In the genomic region with DNA sequence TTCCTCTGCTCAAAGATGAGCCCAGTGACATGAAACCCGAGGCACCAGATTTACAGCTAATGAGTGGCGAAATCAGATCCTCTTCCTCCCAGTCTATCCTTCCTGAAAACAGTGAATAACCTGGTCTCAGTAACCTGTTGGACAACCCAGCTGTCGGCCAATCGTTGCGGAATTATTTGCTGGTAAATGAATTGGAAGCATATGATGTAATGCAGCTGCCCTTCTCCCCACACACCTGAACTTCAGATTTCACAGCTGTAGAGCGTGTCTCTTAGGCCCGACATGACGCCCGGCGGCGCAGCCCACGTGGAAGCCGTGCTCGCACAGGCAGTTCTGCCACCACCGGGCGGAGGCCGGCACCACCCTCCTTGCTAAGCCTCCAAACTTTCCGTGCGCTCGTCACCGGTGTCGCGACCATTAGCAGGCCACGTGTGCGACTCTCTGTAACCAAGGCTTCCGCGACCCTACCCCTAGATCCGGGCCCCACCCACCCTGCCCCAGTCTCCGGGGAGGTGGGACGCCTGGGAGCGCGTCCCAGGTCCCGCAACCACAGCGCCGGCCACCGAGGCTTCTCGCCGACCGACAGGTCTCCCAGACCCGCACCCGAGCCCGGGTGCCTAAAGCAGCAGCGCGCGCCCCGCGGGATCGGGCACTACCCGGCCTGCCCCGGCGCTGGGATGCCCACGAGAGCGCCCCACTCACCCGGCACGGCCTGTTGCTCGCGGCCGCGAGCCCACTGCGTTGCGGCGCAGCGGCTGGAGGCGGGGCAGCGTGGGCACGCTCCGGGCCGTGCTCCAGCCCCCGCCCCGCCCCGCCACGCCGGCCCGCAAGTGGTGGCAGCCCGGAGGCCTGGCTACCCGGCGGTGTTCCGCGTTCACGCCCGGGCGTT, we compare ENCODE assay signal across 1 cellular context.
TF ChIP-seq lines count a peak whose summit lies in the region.

Gene RIOX2 (minus strand): TSS at position 753 of the 889 bp plus-strand sequence. CDS start 4,838 bp downstream, outside the sequence.

TF ChIP-seq in HepG2, 621 proteins besides CTCF, POLR2A, EP300 and RAD21 (continued from another document and continues in another):
- TF ChIP-seq, protein P1, sequence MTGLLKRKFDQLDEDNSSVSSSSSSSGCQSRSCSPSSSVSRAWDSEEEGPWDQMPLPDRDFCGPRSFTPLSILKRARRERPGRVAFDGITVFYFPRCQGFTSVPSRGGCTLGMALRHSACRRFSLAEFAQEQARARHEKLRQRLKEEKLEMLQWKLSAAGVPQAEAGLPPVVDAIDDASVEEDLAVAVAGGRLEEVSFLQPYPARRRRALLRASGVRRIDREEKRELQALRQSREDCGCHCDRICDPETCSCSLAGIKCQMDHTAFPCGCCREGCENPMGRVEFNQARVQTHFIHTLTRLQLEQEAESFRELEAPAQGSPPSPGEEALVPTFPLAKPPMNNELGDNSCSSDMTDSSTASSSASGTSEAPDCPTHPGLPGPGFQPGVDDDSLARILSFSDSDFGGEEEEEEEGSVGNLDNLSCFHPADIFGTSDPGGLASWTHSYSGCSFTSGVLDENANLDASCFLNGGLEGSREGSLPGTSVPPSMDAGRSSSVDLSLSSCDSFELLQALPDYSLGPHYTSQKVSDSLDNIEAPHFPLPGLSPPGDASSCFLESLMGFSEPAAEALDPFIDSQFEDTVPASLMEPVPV (CRISPR knock-in tag; IDR thresholded peaks at IDR 0.05) = 0 out of 2 replicates have a peak, but pooled peaks have one; percentile 56
- TF ChIP-seq, protein P2, sequence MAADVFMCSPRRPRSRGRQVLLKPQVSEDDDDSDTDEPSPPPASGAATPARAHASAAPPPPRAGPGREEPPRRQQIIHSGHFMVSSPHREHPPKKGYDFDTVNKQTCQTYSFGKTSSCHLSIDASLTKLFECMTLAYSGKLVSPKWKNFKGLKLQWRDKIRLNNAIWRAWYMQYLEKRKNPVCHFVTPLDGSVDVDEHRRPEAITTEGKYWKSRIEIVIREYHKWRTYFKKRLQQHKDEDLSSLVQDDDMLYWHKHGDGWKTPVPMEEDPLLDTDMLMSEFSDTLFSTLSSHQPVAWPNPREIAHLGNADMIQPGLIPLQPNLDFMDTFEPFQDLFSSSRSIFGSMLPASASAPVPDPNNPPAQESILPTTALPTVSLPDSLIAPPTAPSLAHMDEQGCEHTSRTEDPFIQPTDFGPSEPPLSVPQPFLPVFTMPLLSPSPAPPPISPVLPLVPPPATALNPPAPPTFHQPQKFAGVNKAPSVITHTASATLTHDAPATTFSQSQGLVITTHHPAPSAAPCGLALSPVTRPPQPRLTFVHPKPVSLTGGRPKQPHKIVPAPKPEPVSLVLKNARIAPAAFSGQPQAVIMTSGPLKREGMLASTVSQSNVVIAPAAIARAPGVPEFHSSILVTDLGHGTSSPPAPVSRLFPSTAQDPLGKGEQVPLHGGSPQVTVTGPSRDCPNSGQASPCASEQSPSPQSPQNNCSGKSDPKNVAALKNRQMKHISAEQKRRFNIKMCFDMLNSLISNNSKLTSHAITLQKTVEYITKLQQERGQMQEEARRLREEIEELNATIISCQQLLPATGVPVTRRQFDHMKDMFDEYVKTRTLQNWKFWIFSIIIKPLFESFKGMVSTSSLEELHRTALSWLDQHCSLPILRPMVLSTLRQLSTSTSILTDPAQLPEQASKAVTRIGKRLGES (CRISPR knock-in tag; IDR thresholded peaks at IDR 0.05; ENCODE audit: borderline replicate concordance) = no peak
- TF ChIP-seq MED1 (CRISPR knock-in tag; IDR thresholded peaks at IDR 0.05) = no peak
- TF ChIP-seq ZNF891 (CRISPR knock-in tag; IDR thresholded peaks at IDR 0.05) = no peak; the same call in 1 of the 2 replicates
- no peak for TF ChIP-seq SIN3B (IDR thresholded peaks at IDR 0.05; ENCODE audit: low read length)
- TF ChIP-seq TEAD3 (CRISPR knock-in tag; optimal IDR thresholded peaks at IDR 0.05; ENCODE audit: borderline replicate concordance) = peak; percentile 19
- TF ChIP-seq SKI (IDR thresholded peaks at IDR 0.05; ENCODE audit: partially characterized antibody) = no peak
- TF ChIP-seq FOSL2 (CRISPR knock-in tag; IDR thresholded peaks at IDR 0.05) = peak; percentile 33; the same call in 1 of the 2 replicates
- TF ChIP-seq, protein P3, sequence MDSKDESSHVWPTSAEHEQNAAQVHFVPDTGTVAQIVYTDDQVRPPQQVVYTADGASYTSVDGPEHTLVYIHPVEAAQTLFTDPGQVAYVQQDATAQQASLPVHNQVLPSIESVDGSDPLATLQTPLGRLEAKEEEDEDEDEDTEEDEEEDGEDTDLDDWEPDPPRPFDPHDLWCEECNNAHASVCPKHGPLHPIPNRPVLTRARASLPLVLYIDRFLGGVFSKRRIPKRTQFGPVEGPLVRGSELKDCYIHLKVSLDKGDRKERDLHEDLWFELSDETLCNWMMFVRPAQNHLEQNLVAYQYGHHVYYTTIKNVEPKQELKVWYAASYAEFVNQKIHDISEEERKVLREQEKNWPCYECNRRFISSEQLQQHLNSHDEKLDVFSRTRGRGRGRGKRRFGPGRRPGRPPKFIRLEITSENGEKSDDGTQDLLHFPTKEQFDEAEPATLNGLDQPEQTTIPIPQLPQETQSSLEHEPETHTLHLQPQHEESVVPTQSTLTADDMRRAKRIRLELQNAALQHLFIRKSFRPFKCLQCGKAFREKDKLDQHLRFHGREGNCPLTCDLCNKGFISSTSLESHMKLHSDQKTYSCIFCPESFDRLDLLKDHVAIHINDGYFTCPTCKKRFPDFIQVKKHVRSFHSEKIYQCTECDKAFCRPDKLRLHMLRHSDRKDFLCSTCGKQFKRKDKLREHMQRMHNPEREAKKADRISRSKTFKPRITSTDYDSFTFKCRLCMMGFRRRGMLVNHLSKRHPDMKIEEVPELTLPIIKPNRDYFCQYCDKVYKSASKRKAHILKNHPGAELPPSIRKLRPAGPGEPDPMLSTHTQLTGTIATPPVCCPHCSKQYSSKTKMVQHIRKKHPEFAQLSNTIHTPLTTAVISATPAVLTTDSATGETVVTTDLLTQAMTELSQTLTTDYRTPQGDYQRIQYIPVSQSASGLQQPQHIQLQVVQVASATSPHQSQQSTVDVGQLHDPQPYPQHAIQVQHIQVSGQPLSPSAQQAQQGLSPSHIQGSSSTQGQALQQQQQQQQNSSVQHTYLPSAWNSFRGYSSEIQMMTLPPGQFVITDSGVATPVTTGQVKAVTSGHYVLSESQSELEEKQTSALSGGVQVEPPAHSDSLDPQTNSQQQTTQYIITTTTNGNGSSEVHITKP (CRISPR knock-in tag; IDR thresholded peaks at IDR 0.05; ENCODE audit: low read depth) = 0 out of 2 replicates have a peak, but pooled peaks have one; percentile 2
- TF ChIP-seq MXD4 (CRISPR knock-in tag; IDR thresholded peaks at IDR 0.05) = peak; percentile 97
- no peak for TF ChIP-seq PRMT3 (CRISPR knock-in tag; IDR thresholded peaks at IDR 0.05; ENCODE audit: borderline replicate concordance, low read depth)
- TF ChIP-seq JUND (CRISPR knock-in tag; IDR thresholded peaks at IDR 0.05) = no peak
- no peak for TF ChIP-seq NFATC3 (CRISPR knock-in tag; IDR thresholded peaks at IDR 0.05)
- no peak for TF ChIP-seq ONECUT2 (CRISPR knock-in tag; IDR thresholded peaks at IDR 0.05)
- TF ChIP-seq TMF1 (CRISPR knock-in tag; IDR thresholded peaks at IDR 0.05; ENCODE audit: low read depth) = no peak
- TF ChIP-seq ZFYVE20 (CRISPR knock-in tag; IDR thresholded peaks at IDR 0.05; ENCODE audit: borderline replicate concordance, low read depth) = no peak
- peak; percentile 38 for TF ChIP-seq ZEB1 (IDR thresholded peaks at IDR 0.05; ENCODE audit: insufficient replicate concordance, low read depth)
- TF ChIP-seq ZNF496 (CRISPR knock-in tag; IDR thresholded peaks at IDR 0.05; ENCODE audit: insufficient replicate concordance) = no peak
- TF ChIP-seq ZNF879 (CRISPR knock-in tag; IDR thresholded peaks at IDR 0.05) = no peak
- TF ChIP-seq, protein P4, sequence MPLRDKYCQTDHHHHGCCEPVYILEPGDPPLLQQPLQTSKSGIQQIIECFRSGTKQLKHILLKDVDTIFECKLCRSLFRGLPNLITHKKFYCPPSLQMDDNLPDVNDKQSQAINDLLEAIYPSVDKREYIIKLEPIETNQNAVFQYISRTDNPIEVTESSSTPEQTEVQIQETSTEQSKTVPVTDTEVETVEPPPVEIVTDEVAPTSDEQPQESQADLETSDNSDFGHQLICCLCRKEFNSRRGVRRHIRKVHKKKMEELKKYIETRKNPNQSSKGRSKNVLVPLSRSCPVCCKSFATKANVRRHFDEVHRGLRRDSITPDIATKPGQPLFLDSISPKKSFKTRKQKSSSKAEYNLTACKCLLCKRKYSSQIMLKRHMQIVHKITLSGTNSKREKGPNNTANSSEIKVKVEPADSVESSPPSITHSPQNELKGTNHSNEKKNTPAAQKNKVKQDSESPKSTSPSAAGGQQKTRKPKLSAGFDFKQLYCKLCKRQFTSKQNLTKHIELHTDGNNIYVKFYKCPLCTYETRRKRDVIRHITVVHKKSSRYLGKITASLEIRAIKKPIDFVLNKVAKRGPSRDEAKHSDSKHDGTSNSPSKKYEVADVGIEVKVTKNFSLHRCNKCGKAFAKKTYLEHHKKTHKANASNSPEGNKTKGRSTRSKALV (CRISPR knock-in tag; IDR thresholded peaks at IDR 0.05) = no peak
- TF ChIP-seq NFE2L1 (CRISPR knock-in tag; IDR thresholded peaks at IDR 0.05; ENCODE audit: borderline replicate concordance) = no peak
- no peak for TF ChIP-seq ZNF83 (CRISPR knock-in tag; IDR thresholded peaks at IDR 0.05; ENCODE audit: borderline replicate concordance)
- TF ChIP-seq ZNF460 (CRISPR knock-in tag; IDR thresholded peaks at IDR 0.05; ENCODE audit: borderline replicate concordance) = no peak
- TF ChIP-seq REL (CRISPR knock-in tag; conservative IDR thresholded peaks at IDR 0.05) = no peak
- 0 out of 2 replicates have a peak, but pooled peaks have one; percentile 22 for TF ChIP-seq CREB1 (IDR thresholded peaks at IDR 0.05)
- TF ChIP-seq CREB1 (CRISPR knock-in tag; IDR thresholded peaks at IDR 0.05) = no peak
- TF ChIP-seq ZBTB37 (CRISPR knock-in tag; IDR thresholded peaks at IDR 0.05) = no peak
- TF ChIP-seq, protein P5, sequence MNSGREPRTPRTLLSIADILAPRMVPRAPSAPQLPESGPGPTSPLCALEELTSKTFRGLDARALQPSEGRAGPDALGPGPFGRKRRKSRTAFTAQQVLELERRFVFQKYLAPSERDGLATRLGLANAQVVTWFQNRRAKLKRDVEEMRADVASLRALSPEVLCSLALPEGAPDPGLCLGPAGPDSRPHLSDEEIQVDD (CRISPR knock-in tag; IDR thresholded peaks at IDR 0.05; ENCODE audit: borderline replicate concordance) = 0 out of 2 replicates have a peak, but pooled peaks have one; percentile 49
- no peak for TF ChIP-seq ZNF3 (CRISPR knock-in tag; IDR thresholded peaks at IDR 0.05)
- TF ChIP-seq MED13 (CRISPR knock-in tag; IDR thresholded peaks at IDR 0.05) = no peak
- no peak for TF ChIP-seq ZBTB34 (CRISPR knock-in tag; IDR thresholded peaks at IDR 0.05)
- TF ChIP-seq, protein P6, sequence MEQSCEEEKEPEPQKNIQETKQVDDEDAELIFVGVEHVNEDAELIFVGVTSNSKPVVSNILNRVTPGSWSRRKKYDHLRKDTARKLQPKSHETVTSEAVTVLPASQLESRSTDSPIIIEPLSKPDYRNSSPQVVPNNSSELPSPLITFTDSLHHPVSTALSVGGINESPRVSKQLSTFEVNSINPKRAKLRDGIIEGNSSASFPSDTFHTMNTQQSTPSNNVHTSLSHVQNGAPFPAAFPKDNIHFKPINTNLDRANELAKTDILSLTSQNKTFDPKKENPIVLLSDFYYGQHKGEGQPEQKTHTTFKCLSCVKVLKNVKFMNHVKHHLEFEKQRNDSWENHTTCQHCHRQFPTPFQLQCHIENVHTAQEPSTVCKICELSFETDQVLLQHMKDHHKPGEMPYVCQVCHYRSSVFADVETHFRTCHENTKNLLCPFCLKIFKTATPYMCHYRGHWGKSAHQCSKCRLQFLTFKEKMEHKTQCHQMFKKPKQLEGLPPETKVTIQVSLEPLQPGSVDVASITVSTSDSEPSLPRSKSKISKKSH (CRISPR knock-in tag; IDR thresholded peaks at IDR 0.05; ENCODE audit: borderline replicate concordance) = no peak
- peak; percentile 44; the same call in 1 of the 2 replicates for TF ChIP-seq ZNF331 (CRISPR knock-in tag; IDR thresholded peaks at IDR 0.05)
- 0 out of 2 replicates have a peak, but pooled peaks have one; percentile 39 for TF ChIP-seq ZBTB43 (CRISPR knock-in tag; conservative IDR thresholded peaks at IDR 0.05)
